2 cellular contexts compared by ENCODE assay signal in the genomic region with DNA sequence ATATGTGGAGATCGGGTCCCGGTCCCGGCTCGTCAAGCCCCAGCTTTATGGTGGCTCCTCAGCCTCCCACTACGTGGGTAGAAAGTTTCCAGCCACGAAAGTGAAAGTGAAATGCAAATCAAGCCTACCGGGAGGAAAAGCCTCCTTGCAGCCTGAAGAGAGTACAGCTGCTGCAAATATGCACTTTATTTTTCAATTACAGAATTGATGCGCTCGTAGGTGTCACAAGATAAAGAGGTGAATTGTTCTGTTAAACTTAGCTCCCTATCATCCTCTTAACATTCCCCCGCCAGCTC.
TF ChIP-seq lines count a peak whose summit lies in the region.

No MANE protein-coding gene starts in this region.

TF ChIP-seq in GM23338, 12 proteins besides CTCF, POLR2A, EP300 and RAD21 (continued from another document):
- TF ChIP-seq, protein P1, sequence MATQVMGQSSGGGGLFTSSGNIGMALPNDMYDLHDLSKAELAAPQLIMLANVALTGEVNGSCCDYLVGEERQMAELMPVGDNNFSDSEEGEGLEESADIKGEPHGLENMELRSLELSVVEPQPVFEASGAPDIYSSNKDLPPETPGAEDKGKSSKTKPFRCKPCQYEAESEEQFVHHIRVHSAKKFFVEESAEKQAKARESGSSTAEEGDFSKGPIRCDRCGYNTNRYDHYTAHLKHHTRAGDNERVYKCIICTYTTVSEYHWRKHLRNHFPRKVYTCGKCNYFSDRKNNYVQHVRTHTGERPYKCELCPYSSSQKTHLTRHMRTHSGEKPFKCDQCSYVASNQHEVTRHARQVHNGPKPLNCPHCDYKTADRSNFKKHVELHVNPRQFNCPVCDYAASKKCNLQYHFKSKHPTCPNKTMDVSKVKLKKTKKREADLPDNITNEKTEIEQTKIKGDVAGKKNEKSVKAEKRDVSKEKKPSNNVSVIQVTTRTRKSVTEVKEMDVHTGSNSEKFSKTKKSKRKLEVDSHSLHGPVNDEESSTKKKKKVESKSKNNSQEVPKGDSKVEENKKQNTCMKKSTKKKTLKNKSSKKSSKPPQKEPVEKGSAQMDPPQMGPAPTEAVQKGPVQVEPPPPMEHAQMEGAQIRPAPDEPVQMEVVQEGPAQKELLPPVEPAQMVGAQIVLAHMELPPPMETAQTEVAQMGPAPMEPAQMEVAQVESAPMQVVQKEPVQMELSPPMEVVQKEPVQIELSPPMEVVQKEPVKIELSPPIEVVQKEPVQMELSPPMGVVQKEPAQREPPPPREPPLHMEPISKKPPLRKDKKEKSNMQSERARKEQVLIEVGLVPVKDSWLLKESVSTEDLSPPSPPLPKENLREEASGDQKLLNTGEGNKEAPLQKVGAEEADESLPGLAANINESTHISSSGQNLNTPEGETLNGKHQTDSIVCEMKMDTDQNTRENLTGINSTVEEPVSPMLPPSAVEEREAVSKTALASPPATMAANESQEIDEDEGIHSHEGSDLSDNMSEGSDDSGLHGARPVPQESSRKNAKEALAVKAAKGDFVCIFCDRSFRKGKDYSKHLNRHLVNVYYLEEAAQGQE (IDR thresholded peaks at IDR 0.05; ENCODE audit: unreplicated experiment): no peak
- no peak for TF ChIP-seq EZH2 (IDR thresholded peaks at IDR 0.05; ENCODE audit: low read depth, unreplicated experiment)

TF ChIP-seq in WTC11, 78 proteins besides CTCF, POLR2A, EP300 and RAD21 (continued from another document):
- TF ChIP-seq, protein P2, sequence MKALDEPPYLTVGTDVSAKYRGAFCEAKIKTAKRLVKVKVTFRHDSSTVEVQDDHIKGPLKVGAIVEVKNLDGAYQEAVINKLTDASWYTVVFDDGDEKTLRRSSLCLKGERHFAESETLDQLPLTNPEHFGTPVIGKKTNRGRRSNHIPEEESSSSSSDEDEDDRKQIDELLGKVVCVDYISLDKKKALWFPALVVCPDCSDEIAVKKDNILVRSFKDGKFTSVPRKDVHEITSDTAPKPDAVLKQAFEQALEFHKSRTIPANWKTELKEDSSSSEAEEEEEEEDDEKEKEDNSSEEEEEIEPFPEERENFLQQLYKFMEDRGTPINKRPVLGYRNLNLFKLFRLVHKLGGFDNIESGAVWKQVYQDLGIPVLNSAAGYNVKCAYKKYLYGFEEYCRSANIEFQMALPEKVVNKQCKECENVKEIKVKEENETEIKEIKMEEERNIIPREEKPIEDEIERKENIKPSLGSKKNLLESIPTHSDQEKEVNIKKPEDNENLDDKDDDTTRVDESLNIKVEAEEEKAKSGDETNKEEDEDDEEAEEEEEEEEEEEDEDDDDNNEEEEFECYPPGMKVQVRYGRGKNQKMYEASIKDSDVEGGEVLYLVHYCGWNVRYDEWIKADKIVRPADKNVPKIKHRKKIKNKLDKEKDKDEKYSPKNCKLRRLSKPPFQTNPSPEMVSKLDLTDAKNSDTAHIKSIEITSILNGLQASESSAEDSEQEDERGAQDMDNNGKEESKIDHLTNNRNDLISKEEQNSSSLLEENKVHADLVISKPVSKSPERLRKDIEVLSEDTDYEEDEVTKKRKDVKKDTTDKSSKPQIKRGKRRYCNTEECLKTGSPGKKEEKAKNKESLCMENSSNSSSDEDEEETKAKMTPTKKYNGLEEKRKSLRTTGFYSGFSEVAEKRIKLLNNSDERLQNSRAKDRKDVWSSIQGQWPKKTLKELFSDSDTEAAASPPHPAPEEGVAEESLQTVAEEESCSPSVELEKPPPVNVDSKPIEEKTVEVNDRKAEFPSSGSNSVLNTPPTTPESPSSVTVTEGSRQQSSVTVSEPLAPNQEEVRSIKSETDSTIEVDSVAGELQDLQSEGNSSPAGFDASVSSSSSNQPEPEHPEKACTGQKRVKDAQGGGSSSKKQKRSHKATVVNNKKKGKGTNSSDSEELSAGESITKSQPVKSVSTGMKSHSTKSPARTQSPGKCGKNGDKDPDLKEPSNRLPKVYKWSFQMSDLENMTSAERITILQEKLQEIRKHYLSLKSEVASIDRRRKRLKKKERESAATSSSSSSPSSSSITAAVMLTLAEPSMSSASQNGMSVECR (CRISPR knock-in tag; IDR thresholded peaks at IDR 0.05; ENCODE audit: borderline replicate concordance): no peak
